ENCODE assay signal across 1 cellular context in the genomic region with DNA sequence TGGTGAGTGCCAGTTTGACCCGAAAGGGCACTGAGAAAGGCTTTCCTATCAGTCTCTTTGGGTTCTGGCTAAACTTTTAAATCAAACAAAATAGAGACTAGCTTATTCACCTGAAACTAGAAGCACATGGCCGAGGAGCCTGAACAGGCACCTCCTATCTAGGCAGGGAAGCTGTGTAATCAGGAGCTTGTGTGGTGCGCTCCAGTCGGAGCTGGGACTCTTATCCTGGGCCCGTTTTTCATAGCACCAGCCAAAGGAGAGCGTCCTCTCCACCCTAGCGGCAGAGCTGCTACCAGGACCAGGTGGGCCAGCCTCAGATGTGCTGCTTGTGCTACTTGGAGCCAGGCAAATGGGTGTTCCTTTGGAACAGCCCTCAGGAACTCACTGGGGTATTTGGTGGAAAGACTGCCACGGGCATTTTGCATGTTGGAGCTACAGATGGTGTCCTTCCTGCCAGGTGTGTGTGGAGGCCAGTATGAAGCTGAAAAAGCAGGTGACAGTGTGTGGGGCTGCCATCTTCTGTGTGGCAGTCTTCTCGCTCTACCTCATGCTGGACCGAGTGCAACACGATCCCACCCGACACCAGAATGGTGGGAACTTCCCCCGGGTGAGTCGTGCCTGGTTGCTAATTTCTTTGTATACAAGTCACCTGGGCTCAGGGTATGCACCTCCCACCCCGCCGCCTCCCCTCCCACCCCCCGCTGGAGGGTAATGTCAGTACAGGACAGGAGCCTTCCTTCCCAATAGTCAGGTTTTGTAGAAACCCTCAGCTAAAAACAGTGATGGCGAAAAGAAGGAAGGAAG.
TF ChIP-seq lines count a peak whose summit lies in the region.

No MANE protein-coding gene starts in this region.

TF ChIP-seq in HepG2, 621 proteins besides CTCF, POLR2A, EP300 and RAD21 (continued from another document):
- TF ChIP-seq, protein P1, sequence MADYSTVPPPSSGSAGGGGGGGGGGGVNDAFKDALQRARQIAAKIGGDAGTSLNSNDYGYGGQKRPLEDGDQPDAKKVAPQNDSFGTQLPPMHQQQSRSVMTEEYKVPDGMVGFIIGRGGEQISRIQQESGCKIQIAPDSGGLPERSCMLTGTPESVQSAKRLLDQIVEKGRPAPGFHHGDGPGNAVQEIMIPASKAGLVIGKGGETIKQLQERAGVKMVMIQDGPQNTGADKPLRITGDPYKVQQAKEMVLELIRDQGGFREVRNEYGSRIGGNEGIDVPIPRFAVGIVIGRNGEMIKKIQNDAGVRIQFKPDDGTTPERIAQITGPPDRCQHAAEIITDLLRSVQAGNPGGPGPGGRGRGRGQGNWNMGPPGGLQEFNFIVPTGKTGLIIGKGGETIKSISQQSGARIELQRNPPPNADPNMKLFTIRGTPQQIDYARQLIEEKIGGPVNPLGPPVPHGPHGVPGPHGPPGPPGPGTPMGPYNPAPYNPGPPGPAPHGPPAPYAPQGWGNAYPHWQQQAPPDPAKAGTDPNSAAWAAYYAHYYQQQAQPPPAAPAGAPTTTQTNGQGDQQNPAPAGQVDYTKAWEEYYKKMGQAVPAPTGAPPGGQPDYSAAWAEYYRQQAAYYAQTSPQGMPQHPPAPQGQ (CRISPR knock-in tag; IDR thresholded peaks at IDR 0.05; ENCODE audit: borderline replicate concordance): no peak
- TF ChIP-seq NFIC (IDR thresholded peaks at IDR 0.05; ENCODE audit: low read length): no peak
- TF ChIP-seq, protein P2, sequence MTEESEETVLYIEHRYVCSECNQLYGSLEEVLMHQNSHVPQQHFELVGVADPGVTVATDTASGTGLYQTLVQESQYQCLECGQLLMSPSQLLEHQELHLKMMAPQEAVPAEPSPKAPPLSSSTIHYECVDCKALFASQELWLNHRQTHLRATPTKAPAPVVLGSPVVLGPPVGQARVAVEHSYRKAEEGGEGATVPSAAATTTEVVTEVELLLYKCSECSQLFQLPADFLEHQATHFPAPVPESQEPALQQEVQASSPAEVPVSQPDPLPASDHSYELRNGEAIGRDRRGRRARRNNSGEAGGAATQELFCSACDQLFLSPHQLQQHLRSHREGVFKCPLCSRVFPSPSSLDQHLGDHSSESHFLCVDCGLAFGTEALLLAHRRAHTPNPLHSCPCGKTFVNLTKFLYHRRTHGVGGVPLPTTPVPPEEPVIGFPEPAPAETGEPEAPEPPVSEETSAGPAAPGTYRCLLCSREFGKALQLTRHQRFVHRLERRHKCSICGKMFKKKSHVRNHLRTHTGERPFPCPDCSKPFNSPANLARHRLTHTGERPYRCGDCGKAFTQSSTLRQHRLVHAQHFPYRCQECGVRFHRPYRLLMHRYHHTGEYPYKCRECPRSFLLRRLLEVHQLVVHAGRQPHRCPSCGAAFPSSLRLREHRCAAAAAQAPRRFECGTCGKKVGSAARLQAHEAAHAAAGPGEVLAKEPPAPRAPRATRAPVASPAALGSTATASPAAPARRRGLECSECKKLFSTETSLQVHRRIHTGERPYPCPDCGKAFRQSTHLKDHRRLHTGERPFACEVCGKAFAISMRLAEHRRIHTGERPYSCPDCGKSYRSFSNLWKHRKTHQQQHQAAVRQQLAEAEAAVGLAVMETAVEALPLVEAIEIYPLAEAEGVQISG (CRISPR knock-in tag; IDR thresholded peaks at IDR 0.05): peak; percentile 12; the same call in 1 of the 2 replicates
- no peak for TF ChIP-seq ETV6 (CRISPR knock-in tag; conservative IDR thresholded peaks at IDR 0.05)
- 0 out of 2 replicates have a peak, but pooled peaks have one; percentile 48 for TF ChIP-seq ZNF792 (CRISPR knock-in tag; IDR thresholded peaks at IDR 0.05)
- TF ChIP-seq, protein P3, sequence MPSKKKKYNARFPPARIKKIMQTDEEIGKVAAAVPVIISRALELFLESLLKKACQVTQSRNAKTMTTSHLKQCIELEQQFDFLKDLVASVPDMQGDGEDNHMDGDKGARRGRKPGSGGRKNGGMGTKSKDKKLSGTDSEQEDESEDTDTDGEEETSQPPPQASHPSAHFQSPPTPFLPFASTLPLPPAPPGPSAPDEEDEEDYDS (CRISPR knock-in tag; IDR thresholded peaks at IDR 0.05): peak; percentile 33; the same call in 1 of the 2 replicates
- no peak for TF ChIP-seq MEIS1 (CRISPR knock-in tag; IDR thresholded peaks at IDR 0.05; ENCODE audit: borderline replicate concordance)
- TF ChIP-seq, protein P4, sequence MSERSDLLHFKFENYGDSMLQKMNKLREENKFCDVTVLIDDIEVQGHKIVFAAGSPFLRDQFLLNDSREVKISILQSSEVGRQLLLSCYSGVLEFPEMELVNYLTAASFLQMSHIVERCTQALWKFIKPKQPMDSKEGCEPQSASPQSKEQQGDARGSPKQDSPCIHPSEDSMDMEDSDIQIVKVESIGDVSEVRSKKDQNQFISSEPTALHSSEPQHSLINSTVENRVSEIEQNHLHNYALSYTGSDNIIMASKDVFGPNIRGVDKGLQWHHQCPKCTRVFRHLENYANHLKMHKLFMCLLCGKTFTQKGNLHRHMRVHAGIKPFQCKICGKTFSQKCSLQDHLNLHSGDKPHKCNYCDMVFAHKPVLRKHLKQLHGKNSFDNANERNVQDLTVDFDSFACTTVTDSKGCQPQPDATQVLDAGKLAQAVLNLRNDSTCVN (CRISPR knock-in tag; IDR thresholded peaks at IDR 0.05; ENCODE audit: borderline replicate concordance): 0 out of 2 replicates have a peak, but pooled peaks have one; percentile 49
- TF ChIP-seq KLF12 (CRISPR knock-in tag; IDR thresholded peaks at IDR 0.05; ENCODE audit: borderline replicate concordance): no peak
- TF ChIP-seq, protein P5, sequence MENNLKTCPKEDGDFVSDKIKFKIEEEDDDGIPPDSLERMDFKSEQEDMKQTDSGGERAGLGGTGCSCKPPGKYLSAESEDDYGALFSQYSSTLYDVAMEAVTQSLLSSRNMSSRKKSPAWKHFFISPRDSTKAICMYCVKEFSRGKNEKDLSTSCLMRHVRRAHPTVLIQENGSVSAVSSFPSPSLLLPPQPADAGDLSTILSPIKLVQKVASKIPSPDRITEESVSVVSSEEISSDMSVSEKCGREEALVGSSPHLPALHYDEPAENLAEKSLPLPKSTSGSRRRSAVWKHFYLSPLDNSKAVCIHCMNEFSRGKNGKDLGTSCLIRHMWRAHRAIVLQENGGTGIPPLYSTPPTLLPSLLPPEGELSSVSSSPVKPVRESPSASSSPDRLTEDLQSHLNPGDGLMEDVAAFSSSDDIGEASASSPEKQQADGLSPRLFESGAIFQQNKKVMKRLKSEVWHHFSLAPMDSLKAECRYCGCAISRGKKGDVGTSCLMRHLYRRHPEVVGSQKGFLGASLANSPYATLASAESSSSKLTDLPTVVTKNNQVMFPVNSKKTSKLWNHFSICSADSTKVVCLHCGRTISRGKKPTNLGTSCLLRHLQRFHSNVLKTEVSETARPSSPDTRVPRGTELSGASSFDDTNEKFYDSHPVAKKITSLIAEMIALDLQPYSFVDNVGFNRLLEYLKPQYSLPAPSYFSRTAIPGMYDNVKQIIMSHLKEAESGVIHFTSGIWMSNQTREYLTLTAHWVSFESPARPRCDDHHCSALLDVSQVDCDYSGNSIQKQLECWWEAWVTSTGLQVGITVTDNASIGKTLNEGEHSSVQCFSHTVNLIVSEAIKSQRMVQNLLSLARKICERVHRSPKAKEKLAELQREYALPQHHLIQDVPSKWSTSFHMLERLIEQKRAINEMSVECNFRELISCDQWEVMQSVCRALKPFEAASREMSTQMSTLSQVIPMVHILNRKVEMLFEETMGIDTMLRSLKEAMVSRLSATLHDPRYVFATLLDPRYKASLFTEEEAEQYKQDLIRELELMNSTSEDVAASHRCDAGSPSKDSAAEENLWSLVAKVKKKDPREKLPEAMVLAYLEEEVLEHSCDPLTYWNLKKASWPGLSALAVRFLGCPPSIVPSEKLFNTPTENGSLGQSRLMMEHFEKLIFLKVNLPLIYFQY (CRISPR knock-in tag; IDR thresholded peaks at IDR 0.05; ENCODE audit: borderline replicate concordance): peak; percentile 46; the same call in 1 of the 2 replicates
- TF ChIP-seq ZNF121 (CRISPR knock-in tag; IDR thresholded peaks at IDR 0.05): peak; percentile 93
